17 cellular contexts compared by ENCODE assay signal in the genomic region with DNA sequence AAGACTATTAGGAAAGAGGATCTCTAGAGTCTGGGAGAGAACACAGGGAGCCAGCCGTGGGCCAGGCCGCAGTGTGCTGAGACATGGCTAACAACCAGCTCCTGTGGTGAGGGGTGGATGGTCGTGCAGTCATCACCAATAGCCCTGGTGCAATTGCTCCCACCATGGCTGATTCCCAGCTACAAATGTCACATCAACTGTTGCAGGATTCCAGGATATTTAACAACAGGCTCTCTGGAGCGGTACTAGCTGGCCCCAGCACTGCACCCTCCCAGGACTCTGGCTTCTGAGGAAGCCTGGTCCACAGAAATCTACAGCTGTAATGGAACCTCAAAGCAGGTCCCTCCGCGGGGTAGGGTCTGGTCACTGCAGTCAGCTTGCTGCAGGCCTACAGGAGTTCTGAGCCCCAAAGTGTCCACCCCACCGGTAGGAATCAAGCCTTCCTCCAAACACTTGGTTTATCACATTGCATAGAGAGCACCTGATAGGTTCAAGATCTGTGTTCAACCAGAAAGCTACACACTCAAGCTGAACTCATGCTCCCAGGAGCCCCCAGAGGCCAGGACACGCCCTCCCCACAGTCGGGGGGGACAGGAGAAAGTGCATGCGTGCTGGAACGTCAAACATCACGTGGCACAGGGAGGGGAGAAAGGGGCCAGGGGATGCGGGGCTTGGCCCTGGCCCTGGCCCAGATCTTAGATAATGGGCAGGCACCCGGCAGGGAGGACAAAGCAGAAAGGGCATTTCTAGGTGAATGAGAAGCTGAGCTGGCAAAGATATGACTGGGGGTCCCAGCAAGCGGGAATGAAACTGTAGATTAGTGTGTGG.
DNase-seq lines count a peak whose midpoint lies in the region; ATAC-seq and TF ChIP-seq lines count a peak whose summit lies in the region.
"Had no signal": no experiment of that assay in that cellular context is flagged by ENCODE, and none has a peak within 500 bp of the region (broad histone marks: within the 10 kb centered on the region; RNA-seq: fewer than 3 reads in every experiment).

No MANE protein-coding gene starts in this region.

- ATAC-seq in activated T-cell treated with anti-CD3 and anti-CD28 coated beads, Interleukin-2, amount 50 U/mL, for 72 hours (replicated peaks in 1 of 2), result no peak
- ATAC-seq: CD8-positive, alpha-beta T cell; HCT116 had no signal

- no peaks in the 10 kb centered on the region for H3K4me1 Mint-ChIP-seq in activated T-cell treated with anti-CD3 and anti-CD28 coated beads, Interleukin-2, amount 50 U/mL, for 72 hours (ENCODE audit: low read depth)
- H3K4me1 Mint-ChIP-seq in type B pancreatic cell (ENCODE audit: unreplicated experiment), result no peaks in the 10 kb centered on the region

- no peaks in the 10 kb centered on the region for H3K36me3 Mint-ChIP-seq in activated T-cell treated with anti-CD3 and anti-CD28 coated beads, Interleukin-2, amount 50 U/mL, for 72 hours (ENCODE audit: insufficient read depth in 2 of 2)
- no peaks in the 10 kb centered on the region for H3K36me3 Mint-ChIP-seq in type B pancreatic cell
- H3K36me3 Mint-ChIP-seq: CD8-positive, alpha-beta T cell had no signal

- intact Hi-C loops in posterior vena cava (cut with DNase I), result no loop called here

- H3K27me3 Mint-ChIP-seq in activated T-cell treated with anti-CD3 and anti-CD28 coated beads, Interleukin-2, amount 50 U/mL, for 72 hours (ENCODE audit: low read depth), result no peaks in the 10 kb centered on the region
- H3K27me3 Mint-ChIP-seq in type B pancreatic cell, result no peaks in the 10 kb centered on the region

- no peak overlapping the region for H3K4me3 ChIP-seq in fibroblast of mammary gland (ENCODE audit: control insufficient read depth, low read depth, low read length)
- H3K4me3 ChIP-seq: BLaER1, GM23248 had no signal

- H3K4me3 Mint-ChIP-seq in activated T-cell treated with anti-CD3 and anti-CD28 coated beads, Interleukin-2, amount 50 U/mL, for 72 hours, result no peak overlapping the region
- no peak overlapping the region for H3K4me3 Mint-ChIP-seq in type B pancreatic cell
- H3K4me3 Mint-ChIP-seq: CD8-positive, alpha-beta T cell had no signal

- no peaks in the 10 kb centered on the region for H3K9me3 Mint-ChIP-seq in activated T-cell treated with anti-CD3 and anti-CD28 coated beads, Interleukin-2, amount 50 U/mL, for 72 hours
- H3K9me3 Mint-ChIP-seq in type B pancreatic cell, result peaks cover 4% of the 10 kb centered on the region
- H3K9me3 Mint-ChIP-seq: CD8-positive, alpha-beta T cell had no signal

- DNase-seq in activated T-cell treated with anti-CD3 and anti-CD28 coated beads, Interleukin-2, amount 50 U/mL, for 1 hour, result peak; percentile 9
- no peak for DNase-seq in activated T-cell treated with anti-CD3 and anti-CD28 coated beads, Interleukin-2, amount 50 U/mL, for 72 hours
- DNase-seq in fibroblast of mammary gland (ENCODE audit: low read depth) (peak; percentile 3), posterior vena cava (ENCODE audit: low spot score) (peak; percentile 58), type B pancreatic cell (ENCODE audit: extremely low spot score, unreplicated experiment) (peak; percentile 45), AML-193 (lab: John Stamatoyannopoulos, UW) (no peak), SW480 (ENCODE audit: low spot score) (no peak), NCI-H2029 (lab: John Stamatoyannopoulos, UW) (no peak)
- DNase-seq: DMS79, GM23248, NCI-H1092, NCI-H2227 treated with DMSO at 0.1 percent for 48 hours, NCI-H524, Right ventricle myocardium superior had no signal

- TF ChIP-seq CTCF in fibroblast of mammary gland (conservative IDR thresholded peaks at IDR 0.05; ENCODE audit: control insufficient read depth, insufficient read depth, low read depth, low read length) (no peak), type B pancreatic cell (conservative IDR thresholded peaks at IDR 0.05) (no peak)

- H3K27ac Mint-ChIP-seq in activated T-cell treated with anti-CD3 and anti-CD28 coated beads, Interleukin-2, amount 50 U/mL, for 72 hours, result no peak overlapping the region
- H3K27ac Mint-ChIP-seq in type B pancreatic cell, result no peak overlapping the region
- H3K27ac Mint-ChIP-seq: CD8-positive, alpha-beta T cell had no signal

Comparison
In these comparisons a context has a peak if more than half of its experiments do, and no peak if none do; other contexts are left out.
1. DNase-seq: peak in activated T-cell treated with anti-CD3 and anti-CD28 coated beads, Interleukin-2, amount 50 U/mL, for 1 hour (single experiment), fibroblast of mammary gland (single experiment), posterior vena cava (single experiment) and type B pancreatic cell (single experiment); none in activated T-cell treated with anti-CD3 and anti-CD28 coated beads, Interleukin-2, amount 50 U/mL, for 72 hours (0 of 2), AML-193 (0 of 2), SW480 (single experiment) and NCI-H2029 (single experiment).